ENCODE assay signal across 17 cellular contexts in genomic region chr10:72738476-72738875, GRCh38. TPM values are rescaled to one million over a fixed set of nuclear protein-coding genes. Genes with fewer than 3 reads are reported as not detected.
DNase-seq lines count a peak whose midpoint lies in the region; ATAC-seq, FAIRE-seq and TF ChIP-seq lines count a peak whose summit lies in the region.
"Had no signal": no experiment of that assay in that cellular context is flagged by ENCODE, and none has a peak within 500 bp of the region (broad histone marks: within the 10 kb centered on the region; RNA-seq: fewer than 3 reads in every experiment).

No MANE protein-coding gene starts in this region.

- H3K4me3 ChIP-seq in IMR-90 (ENCODE audit: insufficient read depth, low read depth, low read length) = no peak overlapping the region
- H3K4me3 ChIP-seq in endodermal cell (ENCODE audit: low read length) = no peak overlapping the region
- no peak overlapping the region for H3K4me3 ChIP-seq in left lung
- no peak overlapping the region for H3K4me3 ChIP-seq in small intestine (ENCODE audit: low read depth in 1 of 2, low read length in 2 of 2)
- H3K4me3 ChIP-seq: SJCRH30 had no signal

- TF ChIP-seq CTCF in IMR-90 (conservative IDR thresholded peaks at IDR 0.05; ENCODE audit: low read depth, low read length) (no peak), endodermal cell (conservative IDR thresholded peaks at IDR 0.05) (no peak), left lung (IDR thresholded peaks at IDR 0.05) (no peak), D721Med (IDR thresholded peaks at IDR 0.05; ENCODE audit: insufficient read depth, missing control alignments) (no peak)

- peak overlapping the region in 1 of 2 experiments; percentile 36; a peak in 2 of 4 replicates for H4K8ac ChIP-seq in IMR-90 (ENCODE audit: low read depth in 2 of 2, low read length in 2 of 2)

- no TSS peak for BruUV-seq in IMR-90 (replicated peaks; lab: Mats Ljungman, UMichigan)

- WGBS in IMR-90 (ENCODE audit: extremely low coverage in 2 of 2, insufficient read length in 1 of 2), 2 experiments = no CpG with 5 or more reads among the region's 2 CpGs
- WGBS in endodermal cell (ENCODE audit: insufficient coverage in 1 of 2, insufficient read length in 1 of 2), 2 experiments = 67% methylated on average over 2 of the region's 2 CpGs; no CpG with 5 or more reads in 1 of the 2 experiments
- WGBS in small intestine, 3 donors = 10 to 26% (median 20%) methylated on average over 2 of the region's 2 CpGs

- peak overlapping the region; percentile 71 for H2BK5ac ChIP-seq in IMR-90 (ENCODE audit: low read depth, low read length, poor library complexity, severe bottlenecking)

- FAIRE-seq in small intestine (lab: Jason Lieb, UNC) (peak; percentile 19), D721Med (lab: Jason Lieb, UNC) (no peak)

- 0 out of 2 replicates have a peak overlapping the region, but pooled peaks have one; percentile 28 for H3K4ac ChIP-seq in IMR-90 (ENCODE audit: low read depth, low read length)

- H3K27ac ChIP-seq in IMR-90 (ENCODE audit: insufficient read depth, low read length) (no peak overlapping the region), endodermal cell (ENCODE audit: low read depth, low read length) (no peak overlapping the region), left lung (peak overlapping the region; percentile 40 to 54), small intestine (ENCODE audit: low read depth in 1 of 2, low read length in 1 of 2) (no peak overlapping the region)
- H3K27ac ChIP-seq: SJCRH30 had no signal

- H4K91ac ChIP-seq in IMR-90 (ENCODE audit: insufficient read depth, low read depth, low read length) = peak overlapping the region; percentile 28; the same call in 1 of the 2 replicates

- H3K36me3 Mint-ChIP-seq in endodermal cell (ENCODE audit: low read depth) = peaks cover 2% of the 10 kb centered on the region

- 0 out of 2 replicates have a peak, but pooled peaks have one; percentile 18 for ATAC-seq in IMR-90 (ENCODE audit: low read depth)
- peak; percentile 58 for ATAC-seq in left lung
- ATAC-seq in HG03045 (IDR thresholded peaks at IDR 0.05; ENCODE audit: unreplicated experiment) = no peak
- ATAC-seq: HCT116 had no signal

- H3K9ac ChIP-seq in IMR-90 (ENCODE audit: low read depth, low read length) = no peak overlapping the region; the same call in 1 of the 2 replicates
- H3K9ac ChIP-seq in endodermal cell (ENCODE audit: extremely low read depth, low read length, poor library complexity, severe bottlenecking) = no peak overlapping the region

- TF ChIP-seq POLR2A in IMR-90 (IDR thresholded peaks at IDR 0.05; ENCODE audit: low read depth, low read length) = no peak

- no peaks in the 10 kb centered on the region for H3K36me3 ChIP-seq in IMR-90 (ENCODE audit: control insufficient read depth, insufficient read depth, low read length)
- H3K36me3 ChIP-seq in endodermal cell (ENCODE audit: control insufficient read depth, insufficient read depth, low read length) = peaks cover 3% of the 10 kb centered on the region
- no peaks in the 10 kb centered on the region for H3K36me3 ChIP-seq in left lung
- no peaks in the 10 kb centered on the region for H3K36me3 ChIP-seq in small intestine (ENCODE audit: control insufficient read depth in 2 of 2, insufficient read depth in 2 of 2, low read length in 2 of 2)
- H3K36me3 ChIP-seq: SJCRH30 had no signal

- peak overlapping the region; percentile 69; the same call in 1 of the 2 replicates for H3K18ac ChIP-seq in IMR-90 (ENCODE audit: low read depth, low read length)

- peaks cover 8% of the 10 kb centered on the region for H3K9me1 ChIP-seq in IMR-90 (ENCODE audit: insufficient read depth, low read length)

- H2AK5ac ChIP-seq in IMR-90 (ENCODE audit: low read depth, low read length) = no peak overlapping the region

- H3K9me3 ChIP-seq in IMR-90 (ENCODE audit: control insufficient read depth, insufficient read depth, low read length) = no peaks in the 10 kb centered on the region
- H3K9me3 ChIP-seq in endodermal cell (ENCODE audit: control insufficient read depth, low read length) = no peaks in the 10 kb centered on the region
- no peaks in the 10 kb centered on the region for H3K9me3 ChIP-seq in left lung
- no peaks in the 10 kb centered on the region for H3K9me3 ChIP-seq in small intestine (ENCODE audit: control insufficient read depth, low read depth)
- H3K9me3 ChIP-seq: SJCRH30 had no signal

- H3K4me1 Mint-ChIP-seq in endodermal cell = peaks cover 42% of the 10 kb centered on the region

- no peak overlapping the region for H2AFZ ChIP-seq in IMR-90 (replicated peaks; ENCODE audit: low read length, poor library complexity)

- no peak overlapping the region for H4K5ac ChIP-seq in IMR-90 (ENCODE audit: low read depth, low read length)

- POLR2A ChIA-PET in IMR-90 (lab: Charles Lee; ENCODE audit: unreplicated experiment) = no interaction called here

- dilution Hi-C loops in IMR-90 (cut with HindIII; ENCODE audit: low sequenced_read_pairs, unreplicated experiment) = no loop called here

- H4K20me1 ChIP-seq in IMR-90 (ENCODE audit: insufficient read depth, low read length) = peaks cover 6% of the 10 kb centered on the region; the same call in 1 of the 2 replicates

- no peak for TF ChIP-seq RAD21 in IMR-90 (IDR thresholded peaks at IDR 0.05; ENCODE audit: low read length)

- no peaks in the 10 kb centered on the region for H3K27me3 Mint-ChIP-seq in endodermal cell (ENCODE audit: insufficient read depth)
- H3K27me3 Mint-ChIP-seq: CD4-positive, alpha-beta T cell had no signal

- H2AK9ac ChIP-seq in IMR-90 (replicated peaks; ENCODE audit: low read depth, low read length, poor library complexity) = no peak overlapping the region

- H3K9me3 Mint-ChIP-seq in endodermal cell = no peaks in the 10 kb centered on the region
- H3K9me3 Mint-ChIP-seq: CD4-positive, alpha-beta T cell; nephron progenitor cell had no signal

- peak overlapping the region; percentile 91; the same call in 1 of the 2 replicates for H3K4me2 ChIP-seq in IMR-90 (ENCODE audit: low read depth, low read length)

- H2BK15ac ChIP-seq in IMR-90 (ENCODE audit: low read depth, low read length) = no peak overlapping the region

- CTCF ChIA-PET in IMR-90 (lab: Yijun Ruan, JAX) = no interaction called here

- 0 out of 2 replicates have a peak overlapping the region, but pooled peaks have one; percentile 3 for H2BK20ac ChIP-seq in IMR-90 (ENCODE audit: low read depth, low read length)

- DNase-seq in IMR-90 = no peak
- no peak for DNase-seq in endodermal cell
- no peak for DNase-seq in left lung
- DNase-seq in small intestine = peak; percentile 56
- DNase-seq in AML-193 (lab: John Stamatoyannopoulos, UW) = no peak
- DNase-seq in D721Med (ENCODE audit: insufficient read length, low spot score) = no peak
- DNase-seq in DMS153 (lab: John Stamatoyannopoulos, UW) = no peak
- DNase-seq: activated CD4-positive, CD25-positive, alpha-beta regulatory T cell treated with anti-CD3 and anti-CD28 coated beads, Interleukin-2, amount 50 U/mL, for 72 hours; activated gamma-delta T cell; CD4-positive, alpha-beta T cell; hypothalamus; MM.1S; NCI-H524; nephron progenitor cell; SJCRH30 had no signal

- H3K4me3 Mint-ChIP-seq in endodermal cell = no peak overlapping the region
- H3K4me3 Mint-ChIP-seq: CD4-positive, alpha-beta T cell; nephron progenitor cell had no signal

- intact Hi-C loops in IMR-90 (cut with micrococcal nuclease) (no loop called here), left lung (cut with DNase I) (no loop called here)

- peaks cover 22 to 72% of the 10 kb centered on the region in 2 experiments for H3K79me1 ChIP-seq in IMR-90 (ENCODE audit: low read depth in 1 of 2, low read length in 2 of 2)

- H3K4me1 ChIP-seq in IMR-90 (ENCODE audit: control insufficient read depth, insufficient read depth, low read length) (peaks cover 18% of the 10 kb centered on the region), endodermal cell (ENCODE audit: control insufficient read depth, insufficient read depth, low read length) (peaks cover 11% of the 10 kb centered on the region), left lung (peaks cover 26 to 64% of the 10 kb centered on the region in 2 donors), small intestine (ENCODE audit: control insufficient read depth in 2 of 2, insufficient read depth in 1 of 2, low read depth in 1 of 2, low read length in 1 of 2) (peaks cover 3 to 7% of the 10 kb centered on the region in 2 donors)

- no peak overlapping the region for H3K56ac ChIP-seq in IMR-90 (ENCODE audit: extremely low read depth, insufficient read depth, low read length)

- in situ Hi-C loops in IMR-90 (cut with MboI; ENCODE audit: low sequenced_read_pairs) = no loop called here

- H3K27ac Mint-ChIP-seq in endodermal cell = peak overlapping the region; percentile 74
- H3K27ac Mint-ChIP-seq: CD4-positive, alpha-beta T cell; nephron progenitor cell had no signal

- H3K14ac ChIP-seq in IMR-90 (replicated peaks; ENCODE audit: low read depth, low read length) = peak overlapping the region; percentile 48; the same call in 1 of the 2 replicates

- H3K23ac ChIP-seq in IMR-90 (ENCODE audit: low read depth, low read length) = peak overlapping the region; percentile 76; the same call in 1 of the 2 replicates

- no peaks in the 10 kb centered on the region for H3K27me3 ChIP-seq in IMR-90 (ENCODE audit: control insufficient read depth, insufficient read depth, low read length)
- no peaks in the 10 kb centered on the region for H3K27me3 ChIP-seq in endodermal cell (ENCODE audit: control insufficient read depth, insufficient read depth, low read length, poor library complexity, severe bottlenecking)
- no peaks in the 10 kb centered on the region for H3K27me3 ChIP-seq in left lung
- H3K27me3 ChIP-seq in small intestine (ENCODE audit: control insufficient read depth in 2 of 2, insufficient read depth in 2 of 2, low read length in 2 of 2) = no peaks in the 10 kb centered on the region
- H3K27me3 ChIP-seq: SJCRH30 had no signal

- H2BK120ac ChIP-seq in IMR-90 (ENCODE audit: low read depth, low read length) = peak overlapping the region; percentile 36; the same call in 1 of the 2 replicates

TF ChIP-seq in IMR-90, 13 proteins besides CTCF, POLR2A, EP300 and RAD21:
- TF ChIP-seq USF2 (IDR thresholded peaks at IDR 0.05; ENCODE audit: low read depth, low read length) = no peak

RNA-seq across cellular contexts. Expression of gene MCU, which starts 46.5 kb away (rescaled TPM):
- total RNA-seq in IMR-90 (2012; rRNA removed) (36.2 and 39.7 TPM in 2 replicates), endodermal cell (10 to 100 TPM; 46.1 to 48.5 TPM), left lung (10 to 100 TPM; 39.4 to 48.8 TPM)
- polyA plus RNA-seq in IMR-90 (2012; rRNA removed) (35.1 and 36.7 TPM in 2 replicates), small intestine (10 to 100 TPM; 45.0 to 70.4 (median 52.4) TPM)
- 9.6 and 11.2 TPM in 2 replicates for polyA plus RNA-seq in IMR-90 (2012; cell fraction: cytosol; rRNA removed)
- 12.1 and 61.4 TPM in 2 replicates for polyA plus RNA-seq in IMR-90 (2012; cell fraction: nucleus; rRNA removed; ENCODE audit: low replicate concordance)
- 28.8 TPM for polyA plus RNA-seq in endodermal cell (2013, experiment 1 of 2)
- polyA plus RNA-seq in endodermal cell (2013, experiment 2 of 2) = 26.0 TPM

Comparison
In these comparisons a context has a peak if more than half of its experiments do, and no peak if none do; other contexts are left out.
1. H3K27ac ChIP-seq: peak in left lung (2 of 2); none in IMR-90 (single experiment), endodermal cell (single experiment) and small intestine (0 of 2).